12 cellular contexts compared by ENCODE assay signal in the genomic region with DNA sequence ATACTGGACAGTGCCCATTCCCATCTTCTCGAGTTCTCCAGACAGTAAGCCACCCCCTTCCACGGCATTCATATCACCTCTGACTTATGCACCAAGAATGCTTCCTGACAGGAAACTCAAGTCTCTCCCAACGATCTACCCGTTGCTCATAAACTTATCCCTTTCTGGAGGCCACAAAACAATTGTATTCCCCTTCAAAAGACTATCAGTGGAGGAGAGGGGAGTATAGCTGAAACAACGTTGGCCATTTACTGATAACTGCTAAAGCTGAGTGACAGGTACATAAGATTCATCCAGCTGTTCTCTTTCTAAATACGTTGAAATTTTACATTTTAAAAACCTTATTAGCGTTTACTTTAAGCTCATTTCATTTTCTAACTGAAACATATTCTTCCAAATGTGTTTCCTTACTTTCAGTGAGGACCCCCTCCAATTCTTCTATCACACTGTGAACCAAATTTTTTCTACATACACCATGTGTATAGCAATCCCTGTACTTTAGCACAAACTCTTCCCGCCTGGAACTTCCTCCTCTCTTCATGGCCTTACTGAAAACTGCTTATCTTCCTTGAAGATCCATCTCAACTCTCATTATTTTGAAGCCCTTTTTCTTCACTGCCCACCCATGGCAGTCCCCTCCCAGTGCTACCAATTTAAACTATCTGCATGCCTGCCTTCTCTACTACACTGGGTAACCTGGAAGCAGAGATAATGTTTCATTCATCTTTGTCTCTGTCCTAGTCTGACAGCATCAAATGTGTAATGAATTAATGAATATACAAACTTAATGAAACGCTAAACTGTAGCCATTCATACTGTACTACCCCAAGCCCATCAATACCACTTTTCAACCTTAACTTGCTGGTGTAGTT. TPM values are rescaled to one million over a fixed set of nuclear protein-coding genes. Genes with fewer than 3 reads are reported as not detected.
A peak's percentile ranks its signal among the peaks of the same experiment; 100 is the strongest.
DNase-seq lines count a peak whose midpoint lies in the region; ATAC-seq and TF ChIP-seq lines count a peak whose summit lies in the region.
"Had no signal": no experiment of that assay in that cellular context is flagged by ENCODE, and none has a peak within 500 bp of the region (broad histone marks: within the 10 kb centered on the region; RNA-seq: fewer than 3 reads in every experiment).

No MANE protein-coding gene starts in this region.

- DNase-seq in AG08396 (ENCODE audit: low spot score) (peak; percentile 62), HT1080 (ENCODE audit: low read depth) (peak; percentile 92), mammary epithelial cell (peak; percentile 73), mesenchymal stem cell (peak; percentile 84), sciatic nerve (ENCODE audit: low spot score) (no peak), NCI-H2029 (lab: John Stamatoyannopoulos, UW) (no peak)
- DNase-seq in activated naive CD4-positive, alpha-beta T cell treated with anti-CD3 and anti-CD28 coated beads for 36 hours = no peak
- DNase-seq in NK-92 treated with Interleukin-12 subunit alpha and Interleukin-12 subunit beta, amount 100 ng/mL, for 24 hours (lab: John Stamatoyannopoulos, UW) = no peak
- DNase-seq: NCI-H2107, T1000 had no signal

- H3K9ac ChIP-seq in mammary epithelial cell (ENCODE audit: insufficient read depth, low read length) (no peak overlapping the region), mesenchymal stem cell (ENCODE audit: low read length) (peak overlapping the region; percentile 27)

- no peak overlapping the region for H2BK12ac ChIP-seq in mesenchymal stem cell (ENCODE audit: low read length in 2 of 2)

- in situ Hi-C loops in mammary epithelial cell (cut with MboI; ENCODE audit: low sequenced_read_pairs in 2 of 2) = no loop called here

- TSS peak; percentile 4 for BruUV-seq in mammary epithelial cell (replicated peaks; lab: Mats Ljungman, UMichigan)

- H4K8ac ChIP-seq in mesenchymal stem cell (ENCODE audit: low read length) = no peak overlapping the region

- no peak overlapping the region for H2BK120ac ChIP-seq in mesenchymal stem cell (ENCODE audit: low read depth, low read length)

- no peaks in the 10 kb centered on the region for H3K27me3 Mint-ChIP-seq in activated naive CD4-positive, alpha-beta T cell treated with anti-CD3 and anti-CD28 coated beads for 36 hours (ENCODE audit: low read depth)
- H3K27me3 Mint-ChIP-seq: activated naive CD4-positive, alpha-beta T cell treated with anti-CD3 and anti-CD28 coated beads, Interleukin-2, amount 50 U/mL, for 24 hours had no signal

- H3K4me3 ChIP-seq in mammary epithelial cell (replicated peaks in 1 of 3; ENCODE audit: insufficient read depth in 1 of 3, low read depth in 2 of 3, low read length in 3 of 3) = no peak overlapping the region
- H3K4me3 ChIP-seq in mesenchymal stem cell (ENCODE audit: insufficient read depth in 1 of 2, low read depth in 1 of 2, low read length in 2 of 2) = peak overlapping the region in 1 of 2 experiments; percentile 19
- H3K4me3 ChIP-seq: thoracic aorta had no signal

- no peak for TF ChIP-seq CTCF in mammary epithelial cell (conservative IDR thresholded peaks at IDR 0.05 in 1 of 2, IDR thresholded peaks at IDR 0.05 in 1 of 2; ENCODE audit: extremely low read depth in 1 of 2, insufficient read depth in 1 of 2, low read depth in 1 of 2, low read length in 2 of 2)

- no peak overlapping the region for H3K4ac ChIP-seq in mesenchymal stem cell (ENCODE audit: low read depth in 1 of 2, low read length in 2 of 2)

- no peak for ATAC-seq in sciatic nerve

- no peak overlapping the region for H2AFZ ChIP-seq in mammary epithelial cell (ENCODE audit: low read depth, low read length)
- no peak overlapping the region for H2AFZ ChIP-seq in mesenchymal stem cell (ENCODE audit: low read depth, low read length)

- H3K27me3 ChIP-seq in mammary epithelial cell (ENCODE audit: insufficient read depth, low read length) (no peaks in the 10 kb centered on the region), mesenchymal stem cell (ENCODE audit: control insufficient read depth in 1 of 2, insufficient read depth in 1 of 2, low read length in 2 of 2) (no peaks in the 10 kb centered on the region)

- H3K4me3 Mint-ChIP-seq in activated naive CD4-positive, alpha-beta T cell treated with anti-CD3 and anti-CD28 coated beads for 36 hours = no peak overlapping the region
- H3K4me3 Mint-ChIP-seq: activated naive CD4-positive, alpha-beta T cell treated with anti-CD3 and anti-CD28 coated beads, Interleukin-2, amount 50 U/mL, for 24 hours had no signal

- CTCF ChIA-PET in mammary epithelial cell (lab: Charles Lee; ENCODE audit: low non-redundant PET) = no interaction called here
- CTCF ChIA-PET in activated naive CD4-positive, alpha-beta T cell treated with anti-CD3 and anti-CD28 coated beads for 36 hours (lab: Charles Lee) = no interaction called here

- dilution Hi-C loops in mammary epithelial cell (cut with HindIII; ENCODE audit: low sequenced_read_pairs) = no loop called here

- H3K18ac ChIP-seq in mesenchymal stem cell (ENCODE audit: low read depth in 1 of 2, low read length in 2 of 2) = peak overlapping the region in 1 of 2 experiments; percentile 33

- peak overlapping the region; percentile 73 for H3K4me2 ChIP-seq in mammary epithelial cell (ENCODE audit: insufficient read depth, low read depth, low read length)
- H3K4me2 ChIP-seq in mesenchymal stem cell (ENCODE audit: low read length, poor library complexity, severe bottlenecking) = no peak overlapping the region

- no peaks in the 10 kb centered on the region for H4K20me1 ChIP-seq in mammary epithelial cell (ENCODE audit: insufficient read depth, low read length)

- peaks cover 15% of the 10 kb centered on the region for H3K4me1 Mint-ChIP-seq in activated naive CD4-positive, alpha-beta T cell treated with anti-CD3 and anti-CD28 coated beads for 36 hours (ENCODE audit: low read depth)

- 46% methylated on average over 9 of the region's 9 CpGs for WGBS in mammary epithelial cell (ENCODE audit: low coverage, missing lambda C conversion rate)
- 34% methylated on average over 9 of the region's 9 CpGs for WGBS in mesenchymal stem cell

- peak overlapping the region; percentile 42 for H3K27ac ChIP-seq in mammary epithelial cell (ENCODE audit: insufficient read depth, low read depth, low read length)
- H3K27ac ChIP-seq in mesenchymal stem cell (ENCODE audit: low read length, poor library complexity, severe bottlenecking) = peak overlapping the region; percentile 48

- H3K23ac ChIP-seq in mesenchymal stem cell (ENCODE audit: low read length in 2 of 2) = no peak overlapping the region

- H3K14ac ChIP-seq in mesenchymal stem cell (ENCODE audit: low read length in 2 of 2) = no peak overlapping the region

- peaks cover 94% of the 10 kb centered on the region for H3K79me2 ChIP-seq in mammary epithelial cell (ENCODE audit: insufficient read depth, low read length)

- H3K4me1 ChIP-seq in mammary epithelial cell (ENCODE audit: insufficient read depth, low read length) = peaks cover 24% of the 10 kb centered on the region
- peaks cover 7% of the 10 kb centered on the region for H3K4me1 ChIP-seq in mesenchymal stem cell (ENCODE audit: control insufficient read depth, insufficient read depth, low read depth, low read length)

- H2BK15ac ChIP-seq in mesenchymal stem cell (ENCODE audit: low read depth, poor library complexity, severe bottlenecking) = no peak overlapping the region

- H3K79me1 ChIP-seq in mesenchymal stem cell (replicated peaks; ENCODE audit: low read length, poor library complexity, severe bottlenecking) = peaks cover 4% of the 10 kb centered on the region

- H3K36me3 ChIP-seq in mammary epithelial cell (ENCODE audit: insufficient read depth, low read length) (peaks cover 2% of the 10 kb centered on the region), mesenchymal stem cell (ENCODE audit: control insufficient read depth in 1 of 2, insufficient read depth in 2 of 2, low read depth in 1 of 2, low read length in 2 of 2) (peaks cover 0 to 7% of the 10 kb centered on the region in 2 experiments)
- H3K36me3 ChIP-seq: thoracic aorta had no signal

- H3K36me3 Mint-ChIP-seq in activated naive CD4-positive, alpha-beta T cell treated with anti-CD3 and anti-CD28 coated beads for 36 hours (ENCODE audit: low read depth) = peaks cover 6% of the 10 kb centered on the region

- H2BK5ac ChIP-seq in mesenchymal stem cell (ENCODE audit: low read depth, low read length, poor library complexity, severe bottlenecking) = no peak overlapping the region

- no peaks in the 10 kb centered on the region for H3K9me3 ChIP-seq in mammary epithelial cell (replicated peaks; ENCODE audit: insufficient read depth, low read length)
- no peaks in the 10 kb centered on the region for H3K9me3 ChIP-seq in mesenchymal stem cell (ENCODE audit: control insufficient read depth, low read length)
- H3K9me3 ChIP-seq: thoracic aorta had no signal

- no peak overlapping the region for H2AK5ac ChIP-seq in mesenchymal stem cell (ENCODE audit: low read length, severe bottlenecking)

- intact Hi-C loops in mammary epithelial cell (cut with micrococcal nuclease) (loop anchor here (2.0 kb wide), 1 partner anchor 26 kb away; no protein-coding TSS in a partner anchor), sciatic nerve (cut with DNase I) (no loop called here)
- intact Hi-C loops in activated naive CD4-positive, alpha-beta T cell treated with anti-CD3 and anti-CD28 coated beads for 36 hours (cut with micrococcal nuclease) = no loop called here

- no peaks in the 10 kb centered on the region for H3K9me3 Mint-ChIP-seq in activated naive CD4-positive, alpha-beta T cell treated with anti-CD3 and anti-CD28 coated beads for 36 hours
- H3K9me3 Mint-ChIP-seq: activated naive CD4-positive, alpha-beta T cell treated with anti-CD3 and anti-CD28 coated beads, Interleukin-2, amount 50 U/mL, for 24 hours had no signal

- H3K27ac Mint-ChIP-seq in activated naive CD4-positive, alpha-beta T cell treated with anti-CD3 and anti-CD28 coated beads for 36 hours = no peak overlapping the region
- H3K27ac Mint-ChIP-seq: activated naive CD4-positive, alpha-beta T cell treated with anti-CD3 and anti-CD28 coated beads, Interleukin-2, amount 50 U/mL, for 24 hours had no signal

- H4K91ac ChIP-seq in mesenchymal stem cell (ENCODE audit: low read length) = no peak overlapping the region

RNA-seq across cellular contexts. Expression of a gene that starts 28.8 kb away (rescaled TPM):
- 12.3 and 18.9 TPM in 2 replicates for total RNA-seq in HT1080 (2014; rRNA removed; shearing (Covaris generic))
- polyA plus RNA-seq in HT1080 (2015; cell fraction: cytosol; rRNA removed) = 43.2 and 49.4 TPM in 2 replicates
- 137 and 146 TPM in 2 replicates for polyA plus RNA-seq in HT1080 (2015; cell fraction: nucleus; rRNA removed)
- 10 to 100 TPM; 37.5 to 69.8 TPM for total RNA-seq in mammary epithelial cell
- 23.4 TPM for polyA plus RNA-seq in mammary epithelial cell
- 68.9 TPM for polyA minus RNA-seq in mammary epithelial cell
- polyA plus RNA-seq in mesenchymal stem cell (2013, experiment 1 of 2) = 58.3 TPM
- polyA plus RNA-seq in mesenchymal stem cell (2013, experiment 2 of 2) = 50.3 TPM
- 105 TPM for total RNA-seq in sciatic nerve
- total RNA-seq in activated naive CD4-positive, alpha-beta T cell treated with anti-CD3 and anti-CD28 coated beads for 36 hours = 10 to 100 TPM; 30.6 to 31.5 TPM

Comparison
In these comparisons a context has a peak if more than half of its experiments do, and no peak if none do; other contexts are left out.
1. DNase-seq: peak in AG08396 (single experiment), HT1080 (single experiment), mammary epithelial cell (single experiment) and mesenchymal stem cell (single experiment); none in sciatic nerve (single experiment), activated naive CD4-positive, alpha-beta T cell treated with anti-CD3 and anti-CD28 coated beads for 36 hours (single experiment), NK-92 treated with Interleukin-12 subunit alpha and Interleukin-12 subunit beta, amount 100 ng/mL, for 24 hours (single experiment) and NCI-H2029 (single experiment).